ENCODE assay signal across 1 cellular context in the genomic region with DNA sequence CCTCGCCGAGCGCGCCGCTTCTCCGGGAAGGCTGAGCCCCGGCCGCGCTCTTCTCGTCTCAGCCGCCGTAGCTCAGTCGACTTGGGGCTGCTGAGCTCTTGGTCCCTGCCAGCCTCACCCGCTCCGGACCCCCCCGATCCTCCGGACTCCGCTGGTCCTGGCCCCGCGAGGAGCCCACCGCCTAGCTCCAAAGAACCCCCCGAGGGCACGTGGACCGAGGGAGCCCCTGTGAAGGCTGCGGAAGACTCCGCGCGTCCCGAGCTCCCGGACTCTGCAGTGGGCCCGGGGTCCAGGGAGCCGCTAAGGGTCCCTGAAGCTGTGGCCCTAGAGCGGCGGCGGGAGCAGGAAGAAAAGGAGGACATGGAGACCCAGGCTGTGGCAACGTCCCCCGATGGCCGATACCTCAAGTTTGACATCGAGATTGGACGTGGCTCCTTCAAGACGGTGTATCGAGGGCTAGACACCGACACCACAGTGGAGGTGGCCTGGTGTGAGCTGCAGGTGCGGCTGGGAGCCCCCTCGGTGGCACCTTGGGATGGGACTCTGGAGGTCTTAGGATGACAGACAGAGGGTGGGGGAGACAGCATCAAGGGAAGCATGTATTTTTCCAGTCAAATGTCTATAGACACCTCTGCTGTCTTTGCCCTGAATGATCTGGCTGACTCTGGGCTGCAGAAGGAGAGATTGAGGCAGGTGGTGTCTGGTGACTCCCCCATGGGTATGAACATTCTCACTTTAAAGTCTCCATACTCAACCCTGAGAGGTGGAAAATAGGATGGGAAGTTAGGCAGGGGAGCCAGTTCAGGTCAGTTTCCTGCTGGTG.
TF ChIP-seq lines count a peak whose summit lies in the region.

No MANE protein-coding gene starts in this region.

TF ChIP-seq in HepG2, 621 proteins besides CTCF, POLR2A, EP300 and RAD21 (continued from another document and continues in another):
- TF ChIP-seq, protein P1, sequence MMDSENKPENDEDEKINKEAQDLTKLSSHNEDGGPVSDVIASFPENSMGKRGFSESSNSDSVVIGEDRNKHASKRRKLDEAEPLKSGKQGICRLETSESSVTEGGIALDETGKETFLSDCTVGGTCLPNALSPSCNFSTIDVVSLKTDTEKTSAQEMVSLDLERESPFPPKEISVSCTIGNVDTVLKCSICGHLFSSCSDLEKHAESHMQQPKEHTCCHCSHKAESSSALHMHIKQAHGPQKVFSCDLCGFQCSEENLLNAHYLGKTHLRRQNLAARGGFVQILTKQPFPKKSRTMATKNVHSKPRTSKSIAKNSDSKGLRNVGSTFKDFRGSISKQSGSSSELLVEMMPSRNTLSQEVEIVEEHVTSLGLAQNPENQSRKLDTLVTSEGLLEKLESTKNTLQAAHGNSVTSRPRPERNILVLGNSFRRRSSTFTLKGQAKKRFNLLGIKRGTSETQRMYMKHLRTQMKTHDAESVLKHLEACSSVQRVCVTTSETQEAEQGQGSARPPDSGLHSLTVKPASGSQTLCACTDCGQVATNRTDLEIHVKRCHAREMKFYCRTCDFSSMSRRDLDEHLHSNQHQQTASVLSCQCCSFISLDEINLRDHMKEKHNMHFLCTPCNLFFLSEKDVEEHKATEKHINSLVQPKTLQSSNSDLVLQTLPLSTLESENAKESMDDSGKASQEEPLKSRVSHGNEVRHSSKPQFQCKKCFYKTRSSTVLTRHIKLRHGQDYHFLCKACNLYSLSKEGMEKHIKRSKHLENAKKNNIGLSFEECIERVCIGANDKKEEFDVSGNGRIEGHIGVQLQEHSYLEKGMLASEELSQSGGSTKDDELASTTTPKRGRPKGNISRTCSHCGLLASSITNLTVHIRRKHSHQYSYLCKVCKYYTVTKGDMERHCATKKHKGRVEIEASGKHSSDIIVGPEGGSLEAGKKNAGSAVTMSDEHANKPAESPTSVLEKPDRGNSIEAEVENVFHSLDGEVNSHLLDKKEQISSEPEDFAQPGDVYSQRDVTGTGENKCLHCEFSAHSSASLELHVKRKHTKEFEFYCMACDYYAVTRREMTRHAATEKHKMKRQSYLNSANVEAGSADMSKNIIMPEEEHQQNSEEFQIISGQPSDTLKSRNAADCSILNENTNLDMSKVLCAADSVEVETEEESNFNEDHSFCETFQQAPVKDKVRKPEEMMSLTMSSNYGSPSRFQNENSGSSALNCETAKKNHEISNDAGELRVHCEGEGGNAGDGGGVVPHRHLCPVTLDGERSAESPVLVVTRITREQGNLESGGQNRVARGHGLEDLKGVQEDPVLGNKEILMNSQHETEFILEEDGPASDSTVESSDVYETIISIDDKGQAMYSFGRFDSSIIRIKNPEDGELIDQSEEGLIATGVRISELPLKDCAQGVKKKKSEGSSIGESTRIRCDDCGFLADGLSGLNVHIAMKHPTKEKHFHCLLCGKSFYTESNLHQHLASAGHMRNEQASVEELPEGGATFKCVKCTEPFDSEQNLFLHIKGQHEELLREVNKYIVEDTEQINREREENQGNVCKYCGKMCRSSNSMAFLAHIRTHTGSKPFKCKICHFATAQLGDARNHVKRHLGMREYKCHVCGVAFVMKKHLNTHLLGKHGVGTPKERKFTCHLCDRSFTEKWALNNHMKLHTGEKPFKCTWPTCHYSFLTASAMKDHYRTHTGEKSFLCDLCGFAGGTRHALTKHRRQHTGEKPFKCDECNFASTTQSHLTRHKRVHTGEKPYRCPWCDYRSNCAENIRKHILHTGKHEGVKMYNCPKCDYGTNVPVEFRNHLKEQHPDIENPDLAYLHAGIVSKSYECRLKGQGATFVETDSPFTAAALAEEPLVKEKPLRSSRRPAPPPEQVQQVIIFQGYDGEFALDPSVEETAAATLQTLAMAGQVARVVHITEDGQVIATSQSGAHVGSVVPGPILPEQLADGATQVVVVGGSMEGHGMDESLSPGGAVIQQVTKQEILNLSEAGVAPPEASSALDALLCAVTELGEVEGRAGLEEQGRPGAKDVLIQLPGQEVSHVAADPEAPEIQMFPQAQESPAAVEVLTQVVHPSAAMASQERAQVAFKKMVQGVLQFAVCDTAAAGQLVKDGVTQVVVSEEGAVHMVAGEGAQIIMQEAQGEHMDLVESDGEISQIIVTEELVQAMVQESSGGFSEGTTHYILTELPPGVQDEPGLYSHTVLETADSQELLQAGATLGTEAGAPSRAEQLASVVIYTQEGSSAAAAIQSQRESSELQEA (CRISPR knock-in tag; IDR thresholded peaks at IDR 0.05; ENCODE audit: not compliant biosample characterization), result no peak
- no peak for TF ChIP-seq ZNF253 (CRISPR knock-in tag; IDR thresholded peaks at IDR 0.05; ENCODE audit: borderline replicate concordance)
- TF ChIP-seq HMG20A (CRISPR knock-in tag; IDR thresholded peaks at IDR 0.05; ENCODE audit: borderline replicate concordance), result no peak
- TF ChIP-seq HMG20B (CRISPR knock-in tag; conservative IDR thresholded peaks at IDR 0.05), result 0 out of 2 replicates have a peak, but pooled peaks have one; percentile 22
- peak; percentile 55; the same call in 1 of the 2 replicates for TF ChIP-seq ZNF274 (CRISPR knock-in tag; IDR thresholded peaks at IDR 0.05)
- TF ChIP-seq, protein P2, sequence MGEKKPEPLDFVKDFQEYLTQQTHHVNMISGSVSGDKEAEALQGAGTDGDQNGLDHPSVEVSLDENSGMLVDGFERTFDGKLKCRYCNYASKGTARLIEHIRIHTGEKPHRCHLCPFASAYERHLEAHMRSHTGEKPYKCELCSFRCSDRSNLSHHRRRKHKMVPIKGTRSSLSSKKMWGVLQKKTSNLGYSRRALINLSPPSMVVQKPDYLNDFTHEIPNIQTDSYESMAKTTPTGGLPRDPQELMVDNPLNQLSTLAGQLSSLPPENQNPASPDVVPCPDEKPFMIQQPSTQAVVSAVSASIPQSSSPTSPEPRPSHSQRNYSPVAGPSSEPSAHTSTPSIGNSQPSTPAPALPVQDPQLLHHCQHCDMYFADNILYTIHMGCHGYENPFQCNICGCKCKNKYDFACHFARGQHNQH (CRISPR knock-in tag; IDR thresholded peaks at IDR 0.05), result peak; percentile 2; the same call in 1 of the 2 replicates
- TF ChIP-seq REXO4 (CRISPR knock-in tag; IDR thresholded peaks at IDR 0.05; ENCODE audit: borderline replicate concordance), result no peak
- no peak for TF ChIP-seq NFIC (IDR thresholded peaks at IDR 0.05; ENCODE audit: low read length)
- no peak for TF ChIP-seq RFX5 (IDR thresholded peaks at IDR 0.05; ENCODE audit: low read depth, low read length)
- TF ChIP-seq ZNF414 (CRISPR knock-in tag; IDR thresholded peaks at IDR 0.05), result no peak
- TF ChIP-seq NONO (IDR thresholded peaks at IDR 0.05), result no peak
- TF ChIP-seq NONO (CRISPR knock-in tag; conservative IDR thresholded peaks at IDR 0.05), result peak; percentile 5; the same call in 1 of the 2 replicates
- TF ChIP-seq, protein P3, sequence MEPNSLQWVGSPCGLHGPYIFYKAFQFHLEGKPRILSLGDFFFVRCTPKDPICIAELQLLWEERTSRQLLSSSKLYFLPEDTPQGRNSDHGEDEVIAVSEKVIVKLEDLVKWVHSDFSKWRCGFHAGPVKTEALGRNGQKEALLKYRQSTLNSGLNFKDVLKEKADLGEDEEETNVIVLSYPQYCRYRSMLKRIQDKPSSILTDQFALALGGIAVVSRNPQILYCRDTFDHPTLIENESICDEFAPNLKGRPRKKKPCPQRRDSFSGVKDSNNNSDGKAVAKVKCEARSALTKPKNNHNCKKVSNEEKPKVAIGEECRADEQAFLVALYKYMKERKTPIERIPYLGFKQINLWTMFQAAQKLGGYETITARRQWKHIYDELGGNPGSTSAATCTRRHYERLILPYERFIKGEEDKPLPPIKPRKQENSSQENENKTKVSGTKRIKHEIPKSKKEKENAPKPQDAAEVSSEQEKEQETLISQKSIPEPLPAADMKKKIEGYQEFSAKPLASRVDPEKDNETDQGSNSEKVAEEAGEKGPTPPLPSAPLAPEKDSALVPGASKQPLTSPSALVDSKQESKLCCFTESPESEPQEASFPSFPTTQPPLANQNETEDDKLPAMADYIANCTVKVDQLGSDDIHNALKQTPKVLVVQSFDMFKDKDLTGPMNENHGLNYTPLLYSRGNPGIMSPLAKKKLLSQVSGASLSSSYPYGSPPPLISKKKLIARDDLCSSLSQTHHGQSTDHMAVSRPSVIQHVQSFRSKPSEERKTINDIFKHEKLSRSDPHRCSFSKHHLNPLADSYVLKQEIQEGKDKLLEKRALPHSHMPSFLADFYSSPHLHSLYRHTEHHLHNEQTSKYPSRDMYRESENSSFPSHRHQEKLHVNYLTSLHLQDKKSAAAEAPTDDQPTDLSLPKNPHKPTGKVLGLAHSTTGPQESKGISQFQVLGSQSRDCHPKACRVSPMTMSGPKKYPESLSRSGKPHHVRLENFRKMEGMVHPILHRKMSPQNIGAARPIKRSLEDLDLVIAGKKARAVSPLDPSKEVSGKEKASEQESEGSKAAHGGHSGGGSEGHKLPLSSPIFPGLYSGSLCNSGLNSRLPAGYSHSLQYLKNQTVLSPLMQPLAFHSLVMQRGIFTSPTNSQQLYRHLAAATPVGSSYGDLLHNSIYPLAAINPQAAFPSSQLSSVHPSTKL (CRISPR knock-in tag; IDR thresholded peaks at IDR 0.05), result peak; percentile 49; the same call in 1 of the 2 replicates
- TF ChIP-seq, protein P4, sequence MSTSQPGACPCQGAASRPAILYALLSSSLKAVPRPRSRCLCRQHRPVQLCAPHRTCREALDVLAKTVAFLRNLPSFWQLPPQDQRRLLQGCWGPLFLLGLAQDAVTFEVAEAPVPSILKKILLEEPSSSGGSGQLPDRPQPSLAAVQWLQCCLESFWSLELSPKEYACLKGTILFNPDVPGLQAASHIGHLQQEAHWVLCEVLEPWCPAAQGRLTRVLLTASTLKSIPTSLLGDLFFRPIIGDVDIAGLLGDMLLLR (CRISPR knock-in tag; IDR thresholded peaks at IDR 0.05), result peak; percentile 80; the same call in 1 of the 2 replicates
- no peak for TF ChIP-seq ZNF496 (CRISPR knock-in tag; IDR thresholded peaks at IDR 0.05; ENCODE audit: insufficient replicate concordance)
- TF ChIP-seq ZNF432 (CRISPR knock-in tag; IDR thresholded peaks at IDR 0.05; ENCODE audit: borderline replicate concordance), result no peak
- peak; percentile 55; the same call in 1 of the 2 replicates for TF ChIP-seq SSRP1 (CRISPR knock-in tag; IDR thresholded peaks at IDR 0.05)
- 0 out of 2 replicates have a peak, but pooled peaks have one; percentile 85 for TF ChIP-seq ZNF713 (CRISPR knock-in tag; IDR thresholded peaks at IDR 0.05)
- no peak for TF ChIP-seq NR1H2 (CRISPR knock-in tag; IDR thresholded peaks at IDR 0.05; ENCODE audit: borderline replicate concordance, low read depth)
- no peak for TF ChIP-seq MXD4 (CRISPR knock-in tag; IDR thresholded peaks at IDR 0.05)
- TF ChIP-seq, protein P5, sequence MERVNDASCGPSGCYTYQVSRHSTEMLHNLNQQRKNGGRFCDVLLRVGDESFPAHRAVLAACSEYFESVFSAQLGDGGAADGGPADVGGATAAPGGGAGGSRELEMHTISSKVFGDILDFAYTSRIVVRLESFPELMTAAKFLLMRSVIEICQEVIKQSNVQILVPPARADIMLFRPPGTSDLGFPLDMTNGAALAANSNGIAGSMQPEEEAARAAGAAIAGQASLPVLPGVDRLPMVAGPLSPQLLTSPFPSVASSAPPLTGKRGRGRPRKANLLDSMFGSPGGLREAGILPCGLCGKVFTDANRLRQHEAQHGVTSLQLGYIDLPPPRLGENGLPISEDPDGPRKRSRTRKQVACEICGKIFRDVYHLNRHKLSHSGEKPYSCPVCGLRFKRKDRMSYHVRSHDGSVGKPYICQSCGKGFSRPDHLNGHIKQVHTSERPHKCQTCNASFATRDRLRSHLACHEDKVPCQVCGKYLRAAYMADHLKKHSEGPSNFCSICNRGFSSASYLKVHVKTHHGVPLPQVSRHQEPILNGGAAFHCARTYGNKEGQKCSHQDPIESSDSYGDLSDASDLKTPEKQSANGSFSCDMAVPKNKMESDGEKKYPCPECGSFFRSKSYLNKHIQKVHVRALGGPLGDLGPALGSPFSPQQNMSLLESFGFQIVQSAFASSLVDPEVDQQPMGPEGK (CRISPR knock-in tag; IDR thresholded peaks at IDR 0.05), result no peak
- no peak for TF ChIP-seq ZMYM3 (CRISPR knock-in tag; IDR thresholded peaks at IDR 0.05)
- no peak for TF ChIP-seq NAIF1 (CRISPR knock-in tag; IDR thresholded peaks at IDR 0.05; ENCODE audit: borderline replicate concordance)
- TF ChIP-seq ZNF337 (CRISPR knock-in tag; IDR thresholded peaks at IDR 0.05; ENCODE audit: borderline replicate concordance, low read depth), result no peak
- no peak; the same call in 1 of the 2 replicates for TF ChIP-seq ETV6 (CRISPR knock-in tag; conservative IDR thresholded peaks at IDR 0.05)
- TF ChIP-seq ISL2 (CRISPR knock-in tag; IDR thresholded peaks at IDR 0.05), result no peak; the same call in 1 of the 2 replicates
- TF ChIP-seq ZC3H4 (CRISPR knock-in tag; IDR thresholded peaks at IDR 0.05; ENCODE audit: borderline replicate concordance), result no peak
- TF ChIP-seq, protein P6, sequence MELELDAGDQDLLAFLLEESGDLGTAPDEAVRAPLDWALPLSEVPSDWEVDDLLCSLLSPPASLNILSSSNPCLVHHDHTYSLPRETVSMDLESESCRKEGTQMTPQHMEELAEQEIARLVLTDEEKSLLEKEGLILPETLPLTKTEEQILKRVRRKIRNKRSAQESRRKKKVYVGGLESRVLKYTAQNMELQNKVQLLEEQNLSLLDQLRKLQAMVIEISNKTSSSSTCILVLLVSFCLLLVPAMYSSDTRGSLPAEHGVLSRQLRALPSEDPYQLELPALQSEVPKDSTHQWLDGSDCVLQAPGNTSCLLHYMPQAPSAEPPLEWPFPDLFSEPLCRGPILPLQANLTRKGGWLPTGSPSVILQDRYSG (CRISPR knock-in tag; IDR thresholded peaks at IDR 0.05), result 0 out of 2 replicates have a peak, but pooled peaks have one; percentile 16
- no peak for TF ChIP-seq ZSCAN9 (CRISPR knock-in tag; IDR thresholded peaks at IDR 0.05; ENCODE audit: borderline replicate concordance)
